18 cellular contexts compared by ENCODE assay signal in genomic region chr13:43232144-43232840, GRCh38.
"Had no signal": no experiment of that assay in that cellular context is flagged by ENCODE, and none has a peak within 500 bp of the region (broad histone marks: within the 10 kb centered on the region; RNA-seq: fewer than 3 reads in every experiment).

No MANE protein-coding gene starts in this region.

- H3K4me1 ChIP-seq: left lung, right atrium auricular region had no signal

- H3K36me3 ChIP-seq: brain microvascular endothelial cell, left lung, neutrophil, right atrium auricular region, vagina had no signal

- H3K27ac ChIP-seq: brain microvascular endothelial cell, coronary artery, left lung, neutrophil, right atrium auricular region, vagina had no signal

- H3K4me3 ChIP-seq: coronary artery, left lung, right atrium auricular region, vagina had no signal

- H3K27ac Mint-ChIP-seq: activated CD4-positive, alpha-beta memory T cell treated with anti-CD3 and anti-CD28 coated beads for 36 hours; activated naive CD8-positive, alpha-beta T cell; activated T-helper 1 cell treated with anti-CD3 and anti-CD28 coated beads, Interleukin-12 subunit alpha, Interleukin-12 subunit beta, Interleukin-2, Interleukin-4 antibody, amounts not matched to agents 30 ng/mL and 10 ng/mL and 1 ng/mL, durations not matched to agents 14 hours and 24 hours and 36 hours; mesothelial cell of epicardium; natural killer cell treated with Interleukin-12 subunit alpha and Interleukin-12 subunit beta and Interleukin-15 and Interleukin-18, amount 100 ng/mL, for 72 hours; T-helper 2 cell treated with Interferon-gamma antibody and Interleukin-4, amounts not matched to agents 5 μg/mL and 100 μg/mL, for 36 hours had no signal

- H3K27me3 Mint-ChIP-seq: activated CD4-positive, alpha-beta memory T cell treated with anti-CD3 and anti-CD28 coated beads for 36 hours had no signal

- DNase-seq: activated CD4-positive, alpha-beta memory T cell treated with anti-CD3 and anti-CD28 coated beads for 36 hours; activated T-cell treated with anti-CD3 and anti-CD28 coated beads for 4 hours; amygdala; head of caudate nucleus; left lung; stimulated activated CD4-positive, alpha-beta T cell treated with anti-CD3 and anti-CD28 coated beads, Interleukin-2, amount 100 ng/mL, for 24 hours; stimulated activated naive CD4-positive, alpha-beta T cell treated with Interleukin-2 at 50 U/mL for 16 hours; trophoblast cell had no signal

- H3K9me3 ChIP-seq: left lung, neutrophil, right atrium auricular region, vagina had no signal

- H3K27me3 ChIP-seq: brain microvascular endothelial cell, left lung, neutrophil, right atrium auricular region, vagina had no signal

- H3K9me3 Mint-ChIP-seq: activated CD4-positive, alpha-beta memory T cell treated with anti-CD3 and anti-CD28 coated beads for 36 hours; activated T-helper 1 cell treated with anti-CD3 and anti-CD28 coated beads, Interleukin-12 subunit alpha, Interleukin-12 subunit beta, Interleukin-2, Interleukin-4 antibody, amounts not matched to agents 30 ng/mL and 10 ng/mL and 1 ng/mL, durations not matched to agents 14 hours and 24 hours and 36 hours; mesothelial cell of epicardium; natural killer cell treated with Interleukin-12 subunit alpha and Interleukin-12 subunit beta and Interleukin-15 and Interleukin-18, amount 100 ng/mL, for 72 hours; T-helper 2 cell treated with Interferon-gamma antibody and Interleukin-4, amounts not matched to agents 5 μg/mL and 100 μg/mL, for 36 hours had no signal

- H3K4me3 Mint-ChIP-seq: activated CD4-positive, alpha-beta memory T cell treated with anti-CD3 and anti-CD28 coated beads for 36 hours; activated naive CD8-positive, alpha-beta T cell; activated T-helper 1 cell treated with anti-CD3 and anti-CD28 coated beads, Interleukin-12 subunit alpha, Interleukin-12 subunit beta, Interleukin-2, Interleukin-4 antibody, amounts not matched to agents 30 ng/mL and 10 ng/mL and 1 ng/mL, durations not matched to agents 14 hours and 24 hours and 36 hours; mesothelial cell of epicardium; natural killer cell treated with Interleukin-12 subunit alpha and Interleukin-12 subunit beta and Interleukin-15 and Interleukin-18, amount 100 ng/mL, for 72 hours; T-helper 2 cell treated with Interferon-gamma antibody and Interleukin-4, amounts not matched to agents 5 μg/mL and 100 μg/mL, for 36 hours had no signal

- H3K36me3 Mint-ChIP-seq: activated CD4-positive, alpha-beta memory T cell treated with anti-CD3 and anti-CD28 coated beads for 36 hours; activated naive CD8-positive, alpha-beta T cell; mesothelial cell of epicardium; natural killer cell treated with Interleukin-12 subunit alpha and Interleukin-12 subunit beta and Interleukin-15 and Interleukin-18, amount 100 ng/mL, for 72 hours had no signal

- ATAC-seq: left lung; natural killer cell treated with Interleukin-12 subunit alpha and Interleukin-12 subunit beta and Interleukin-15 and Interleukin-18, amount 100 ng/mL, for 72 hours had no signal
